Comparison of ENCODE assay signal across 28 cellular contexts in the genomic region with DNA sequence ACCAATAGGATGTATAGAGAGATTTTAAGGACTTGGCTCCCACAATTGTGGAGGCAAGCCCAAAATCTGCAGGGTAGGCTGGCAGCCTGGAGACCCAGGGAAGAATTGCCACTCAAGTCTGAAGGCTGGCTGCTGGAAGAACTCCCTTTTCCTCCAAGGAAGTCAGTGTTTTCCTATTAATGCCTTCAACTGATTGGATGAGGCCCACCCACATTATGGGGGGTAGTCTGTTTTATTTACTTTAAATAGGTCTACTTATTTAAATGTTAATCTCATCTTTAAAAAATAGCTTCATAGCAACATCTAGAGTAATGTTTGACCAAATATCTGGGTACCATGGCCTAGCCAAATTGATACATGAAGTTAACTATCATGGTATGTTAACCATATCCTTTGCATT. TPM values are rescaled to one million over a fixed set of nuclear protein-coding genes. Genes with fewer than 3 reads are reported as not detected.
"Had no signal": no experiment of that assay in that cellular context is flagged by ENCODE, and none has a peak within 500 bp of the region (broad histone marks: within the 10 kb centered on the region; RNA-seq: fewer than 3 reads in every experiment).

No MANE protein-coding gene starts in this region.

- ATAC-seq: stimulated activated memory B cell treated with anti-CD40 and anti-IgM and Interleukin-4, amounts not matched to agents 10 μg/mL and 1 μg/mL and 100 μg/mL, for 72 hours; stimulated activated naive B cell treated with anti-CD40 and anti-IgM and Interleukin-4, amounts not matched to agents 10 μg/mL and 1 μg/mL and 100 μg/mL, for 72 hours; upper lobe of right lung had no signal

- H3K4me1 ChIP-seq: thyroid gland, tibial artery, uterus, vagina had no signal

- H3K9me3 ChIP-seq: stomach, suprapubic skin, testis, thoracic aorta, thyroid gland, tibial nerve, transverse colon, upper lobe of left lung, upper lobe of right lung, uterus, vagina had no signal

- H3K4me3 ChIP-seq: stomach, suprapubic skin, testis, thoracic aorta, thyroid gland, tibial artery, tibial nerve, transverse colon, upper lobe of left lung, upper lobe of right lung, uterus, vagina had no signal

- H3K27ac ChIP-seq: stomach, suprapubic skin, testis, thoracic aorta, thyroid gland, tibial artery, tibial nerve, transverse colon, upper lobe of right lung, uterus, vagina had no signal

- DNase-seq: stimulated activated CD4-positive, alpha-beta T cell treated with anti-CD3 and anti-CD28 coated beads, Interleukin-2, amount 100 ng/mL, for 48 hours; stimulated activated CD4-positive, alpha-beta T cell treated with anti-CD3 and anti-CD28 coated beads, Interleukin-4, amount 100 ng/mL, for 1 hour; stimulated activated CD4-positive, alpha-beta T cell treated with anti-CD3 and anti-CD28 coated beads, Interleukin-4, amount 100 ng/mL, for 24 hours; stimulated activated CD4-positive, alpha-beta T cell treated with anti-CD3 and anti-CD28 coated beads, Interleukin-4, amount 100 ng/mL, for 4 hours; stimulated activated CD8-positive, alpha-beta memory T cell treated with anti-CD3 and anti-CD28 coated beads, Interleukin-4, amount 100 ng/mL, for 48 hours; stimulated activated naive B cell treated with anti-CD40 and anti-IgM and Interleukin-4, amounts not matched to agents 10 μg/mL and 1 μg/mL and 100 μg/mL, for 72 hours; stimulated activated naive CD4-positive, alpha-beta T cell; stimulated activated naive CD4-positive, alpha-beta T cell treated with Interleukin-2 at 50 U/mL for 16 hours; stimulated activated naive CD8-positive, alpha-beta T cell treated with anti-CD3 and anti-CD28 coated beads, Interleukin-15, amount 100 ng/mL, for 72 hours; stimulated activated naive CD8-positive, alpha-beta T cell treated with anti-CD3 and anti-CD28 coated beads, Interleukin-15, Interleukin-2, amounts not matched to agents 100 U/mL and 50 U/mL, for 24 hours; stomach; substantia nigra; testis; thyroid gland; tibial artery; transverse colon; trophoblast cell; upper lobe of left lung; upper lobe of right lung; uterus had no signal

- FAIRE-seq: urothelium cell line had no signal

- H3K36me3 ChIP-seq: uterus had no signal

- H3K27me3 ChIP-seq: stomach, suprapubic skin, testis, thyroid gland, tibial artery, tibial nerve, transverse colon, upper lobe of left lung, upper lobe of right lung, uterus, vagina had no signal

RNA-seq across cellular contexts. Expression of a gene that starts 20.1 kb away (rescaled TPM):
- total RNA-seq: temporal lobe, urinary bladder had no signal
